ENCODE assay signal across 16 cellular contexts in genomic region chr2:160333324-160334027, GRCh38.
DNase-seq lines count a peak whose midpoint lies in the region; ATAC-seq and TF ChIP-seq lines count a peak whose summit lies in the region.
"Had no signal": no experiment of that assay in that cellular context is flagged by ENCODE, and none has a peak within 500 bp of the region (broad histone marks: within the 10 kb centered on the region; RNA-seq: fewer than 3 reads in every experiment).

No MANE protein-coding gene starts in this region.

- no peaks in the 10 kb centered on the region for H3K27me3 ChIP-seq in heart right ventricle
- H3K27me3 ChIP-seq: gastroesophageal sphincter, upper lobe of right lung had no signal

- peaks cover 13% of the 10 kb centered on the region for H3K36me3 Mint-ChIP-seq in activated naive CD8-positive, alpha-beta T cell treated with anti-CD3 and anti-CD28 coated beads for 36 hours
- H3K36me3 Mint-ChIP-seq in mesothelial cell of epicardium: no peaks in the 10 kb centered on the region

- no peaks in the 10 kb centered on the region for H3K9me3 Mint-ChIP-seq in activated naive CD8-positive, alpha-beta T cell treated with anti-CD3 and anti-CD28 coated beads for 36 hours
- no peaks in the 10 kb centered on the region for H3K9me3 Mint-ChIP-seq in mesothelial cell of epicardium
- H3K9me3 Mint-ChIP-seq: activated naive CD4-positive, alpha-beta T cell treated with anti-CD3 and anti-CD28 coated beads, Interleukin-2, amount 50 U/mL, for 72 hours had no signal

- H3K4me3 ChIP-seq in heart right ventricle: no peak overlapping the region
- H3K4me3 ChIP-seq: gastroesophageal sphincter, K562, upper lobe of right lung had no signal

- H3K4me3 Mint-ChIP-seq in activated naive CD8-positive, alpha-beta T cell treated with anti-CD3 and anti-CD28 coated beads for 36 hours: no peak overlapping the region
- H3K4me3 Mint-ChIP-seq in mesothelial cell of epicardium: no peak overlapping the region

- DNase-seq in heart right ventricle (no peak), Right ventricle myocardium inferior (ENCODE audit: missing footprints) (no peak), mesothelial cell of epicardium (ENCODE audit: low spot score in 2 of 2, unreplicated experiment in 2 of 2) (no peak), activated gamma-delta T cell (lab: John Stamatoyannopoulos, UW) (no peak), NCI-H1105 (lab: John Stamatoyannopoulos, UW) (no peak), hippocampal formation (lab: John Stamatoyannopoulos, UW) (no peak), DMS153 (lab: John Stamatoyannopoulos, UW) (no peak)
- no peak for DNase-seq in activated naive CD8-positive, alpha-beta T cell treated with anti-CD3 and anti-CD28 coated beads for 36 hours
- DNase-seq: NCI-H1105 treated with DMSO at 0.1 percent for 48 hours, NCI-H2171, occipital lobe, SW 1271, upper lobe of right lung had no signal

- 43 to 56% methylated on average over 2 of the region's 2 CpGs for WGBS in heart right ventricle, 2 donors

- peaks cover 5 to 100% (median 91%) of the 10 kb centered on the region in 9 donors for H3K4me1 ChIP-seq in heart right ventricle

- ATAC-seq in heart right ventricle: no peak
- no peak for ATAC-seq in Right ventricle myocardium inferior
- ATAC-seq: K562, upper lobe of right lung had no signal

- H3K36me3 ChIP-seq in heart right ventricle: peaks cover 0 to 5% (median 0%) of the 10 kb centered on the region in 9 donors
- H3K36me3 ChIP-seq: gastroesophageal sphincter, upper lobe of right lung had no signal

- peak overlapping the region in 6 of 10 donors; percentile 2 to 57 (median 40) for H3K27ac ChIP-seq in heart right ventricle
- H3K27ac ChIP-seq: upper lobe of right lung had no signal

- H3K27ac Mint-ChIP-seq in activated naive CD8-positive, alpha-beta T cell treated with anti-CD3 and anti-CD28 coated beads for 36 hours: peak overlapping the region; percentile 40
- H3K27ac Mint-ChIP-seq in mesothelial cell of epicardium: peak overlapping the region; percentile 35

- no peaks in the 10 kb centered on the region for H3K9me3 ChIP-seq in heart right ventricle
- H3K9me3 ChIP-seq: gastroesophageal sphincter, upper lobe of right lung had no signal

- H3K4me1 Mint-ChIP-seq in activated naive CD8-positive, alpha-beta T cell treated with anti-CD3 and anti-CD28 coated beads for 36 hours: peaks cover 78% of the 10 kb centered on the region
- H3K4me1 Mint-ChIP-seq in mesothelial cell of epicardium: peaks cover 27% of the 10 kb centered on the region

- intact Hi-C loops in heart right ventricle (cut with DNase I) (loop anchor here in 6 of 10 donors (5.0 to 10.0 kb wide), 5 partner anchors 39 to 639 kb away; no protein-coding TSS in a partner anchor), Right ventricle myocardium inferior (cut with DNase I) (loop anchor here (5.0 kb wide), 1 partner anchor 94 kb away; no protein-coding TSS in a partner anchor)

- TF ChIP-seq CTCF in heart right ventricle (IDR thresholded peaks at IDR 0.05): no peak
- no peak for TF ChIP-seq CTCF in mesothelial cell of epicardium (IDR thresholded peaks at IDR 0.05; ENCODE audit: unreplicated experiment)

- H3K27me3 Mint-ChIP-seq in activated naive CD8-positive, alpha-beta T cell treated with anti-CD3 and anti-CD28 coated beads for 36 hours: no peaks in the 10 kb centered on the region
- no peaks in the 10 kb centered on the region for H3K27me3 Mint-ChIP-seq in mesothelial cell of epicardium (ENCODE audit: low read depth)
